Comparison of ENCODE assay signal across 1 cellular context in genomic region chr6:44171899-44172546, GRCh38.
TF ChIP-seq lines count a peak whose summit lies in the region.

No MANE protein-coding gene starts in this region.

TF ChIP-seq in GM12878, 131 proteins besides CTCF, POLR2A, EP300 and RAD21:
- TF ChIP-seq YBX1 (IDR thresholded peaks at IDR 0.05) = no peak
- TF ChIP-seq RUNX3 (IDR thresholded peaks at IDR 0.05; ENCODE audit: low read length) = peak; percentile 7; the same call in 1 of the 2 replicates
